ENCODE assay signal across 19 cellular contexts in the genomic region with DNA sequence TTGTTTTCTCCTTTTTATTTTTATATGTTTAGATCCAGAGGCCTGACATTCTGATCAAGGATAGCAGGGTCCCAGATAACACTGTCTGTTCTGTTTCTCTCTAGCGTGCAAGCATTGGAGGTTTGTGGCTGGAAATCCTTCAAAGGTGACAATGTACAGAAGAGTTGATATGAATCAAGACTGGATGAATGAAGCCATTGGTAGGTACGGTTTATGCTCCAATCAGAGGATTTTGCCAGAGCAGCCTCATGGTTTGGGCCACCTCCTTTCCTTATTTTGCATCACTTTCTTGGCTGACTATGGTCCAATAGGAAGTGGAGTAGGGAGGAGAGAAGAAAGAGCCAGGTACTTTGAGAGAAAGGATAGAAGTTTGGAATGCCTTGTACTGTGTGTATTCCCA.
DNase-seq lines count a peak whose midpoint lies in the region; ATAC-seq and TF ChIP-seq lines count a peak whose summit lies in the region.
"Had no signal": no experiment of that assay in that cellular context is flagged by ENCODE, and none has a peak within 500 bp of the region (broad histone marks: within the 10 kb centered on the region; RNA-seq: fewer than 3 reads in every experiment).

No MANE protein-coding gene starts in this region.

- 73 to 80% methylated on average over 2 of the region's 2 CpGs for WGBS in heart right ventricle, 2 donors

- DNase-seq in heart right ventricle, result no peak
- DNase-seq in left cardiac atrium, result no peak
- DNase-seq in SW480 (ENCODE audit: low spot score), result peak; percentile 9
- DNase-seq in epithelial cell of prostate (ENCODE audit: low read depth, low spot score), result no peak
- no peak for DNase-seq in tibial artery
- no peak for DNase-seq in LoVo (ENCODE audit: low spot score)
- DNase-seq in brain microvascular endothelial cell, result no peak
- DNase-seq in stimulated activated CD4-positive, alpha-beta T cell treated with anti-CD3 and anti-CD28 coated beads, Interleukin-4, amount 100 ng/mL, for 4 hours, result no peak
- DNase-seq: CD4-positive, CD25-positive, alpha-beta regulatory T cell; MG63; NCI-H1048; NCI-H1436; NCI-H2029; NCI-H446; NCI-H69; Peyer's patch; SHP77 had no signal

- H3K36me3 ChIP-seq in heart right ventricle (no peaks in the 10 kb centered on the region), tibial artery (no peaks in the 10 kb centered on the region), brain microvascular endothelial cell (replicated peaks) (no peaks in the 10 kb centered on the region)
- H3K36me3 ChIP-seq: HAP-1, MG63, Peyer's patch had no signal

- H3K9me3 ChIP-seq in heart right ventricle, result no peaks in the 10 kb centered on the region
- no peaks in the 10 kb centered on the region for H3K9me3 ChIP-seq in tibial artery
- H3K9me3 ChIP-seq: HAP-1, MG63, Peyer's patch had no signal

- TF ChIP-seq CTCF in heart right ventricle (IDR thresholded peaks at IDR 0.05), result no peak
- TF ChIP-seq CTCF in tibial artery (IDR thresholded peaks at IDR 0.05), result no peak
- TF ChIP-seq CTCF in brain microvascular endothelial cell (IDR thresholded peaks at IDR 0.05; ENCODE audit: low read depth, low read length, missing control alignments), result no peak

- H3K4me1 ChIP-seq in heart right ventricle (peaks cover 3 to 54% (median 17%) of the 10 kb centered on the region in 9 donors), tibial artery (peaks cover 0 to 30% (median 10%) of the 10 kb centered on the region in 4 donors)
- H3K4me1 ChIP-seq: HAP-1, Peyer's patch had no signal

- intact Hi-C loops in heart right ventricle (cut with DNase I) (no loop called here), left cardiac atrium (cut with DNase I) (no loop called here), tibial artery (cut with DNase I; ENCODE audit: low total_unique reads) (no loop called here)

- H3K27ac ChIP-seq in heart right ventricle (peak overlapping the region in 8 of 10 donors; percentile 2 to 72 (median 38)), epithelial cell of prostate (peak overlapping the region; percentile 64), tibial artery (peak overlapping the region; percentile 72 to 74), brain microvascular endothelial cell (no peak overlapping the region)

- H3K27me3 ChIP-seq in heart right ventricle (no peaks in the 10 kb centered on the region), tibial artery (no peaks in the 10 kb centered on the region), brain microvascular endothelial cell (replicated peaks) (no peaks in the 10 kb centered on the region)
- H3K27me3 ChIP-seq: MG63, Peyer's patch had no signal

- in situ Hi-C loops in brain microvascular endothelial cell (cut with HindIII; ENCODE audit: low pct_ligation_motif_present, low sequenced_read_pairs), result no loop called here

- ATAC-seq in heart right ventricle (no peak), left cardiac atrium (no peak)

- H3K4me3 ChIP-seq in heart right ventricle (no peak overlapping the region), tibial artery (no peak overlapping the region), brain microvascular endothelial cell (ENCODE audit: low read depth, low read length) (no peak overlapping the region)
- H3K4me3 ChIP-seq: GM12878, HAP-1, MG63, Peyer's patch had no signal
